ENCODE assay signal across 24 cellular contexts in the genomic region with DNA sequence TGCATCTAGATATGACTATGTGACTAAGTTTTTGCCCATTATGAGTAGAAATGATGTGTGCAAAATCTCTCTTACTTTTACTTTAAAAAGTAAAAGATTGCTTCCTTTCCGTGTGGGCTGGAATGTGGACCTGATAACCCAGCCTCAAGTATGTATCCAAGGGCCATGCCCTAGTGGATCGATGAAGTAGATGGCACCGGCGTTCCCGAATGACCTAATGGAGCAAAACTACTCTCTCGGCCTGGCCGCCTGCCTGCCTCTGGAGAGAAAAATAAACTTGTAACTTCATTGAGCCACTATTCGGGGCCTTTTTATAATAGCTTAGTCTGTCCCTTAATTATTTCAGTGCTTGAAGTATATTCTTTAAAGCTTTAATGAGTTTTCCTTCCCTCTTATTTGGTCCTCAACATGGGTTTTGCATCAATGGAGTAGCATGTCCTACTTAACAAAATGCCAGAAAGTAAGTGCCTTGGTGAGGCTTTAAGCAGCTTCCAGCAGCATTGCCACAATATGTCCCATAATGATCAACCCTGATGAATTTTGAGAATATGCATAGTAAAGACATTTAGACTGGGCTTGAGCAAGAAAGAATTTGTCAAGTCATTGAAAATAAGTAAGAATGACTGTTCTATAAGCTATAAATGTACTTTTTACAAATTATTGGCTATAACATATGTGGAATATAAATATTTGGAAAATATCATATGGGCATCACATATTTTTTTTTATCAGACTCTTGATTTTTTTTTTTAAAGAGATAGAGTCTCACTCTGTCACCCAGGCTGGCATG.
"Had no signal": no experiment of that assay in that cellular context is flagged by ENCODE, and none has a peak within 500 bp of the region (broad histone marks: within the 10 kb centered on the region; RNA-seq: fewer than 3 reads in every experiment).

No MANE protein-coding gene starts in this region.

- H3K4me1 Mint-ChIP-seq: activated CD4-positive, alpha-beta memory T cell treated with anti-CD3 and anti-CD28 coated beads, Interleukin-2, amount 10 ng/mL, durations not matched to agents 7 days and 5 days; activated CD4-positive, alpha-beta T cell treated with anti-CD3 and anti-CD28 coated beads, Interleukin-2, amount 10 ng/mL, durations not matched to agents 24 days and 14 days; activated naive CD8-positive, alpha-beta T cell treated with anti-CD3 and anti-CD28 coated beads, Interleukin-2, amount 10 ng/mL, durations not matched to agents 7 days and 5 days; T-cell had no signal

- H3K27me3 ChIP-seq: esophagus muscularis mucosa, gastrocnemius medialis, neutrophil, sigmoid colon, upper lobe of right lung had no signal

- ATAC-seq: activated CD4-positive, CD25-positive, alpha-beta regulatory T cell treated with anti-CD3 and anti-CD28 coated beads, Interleukin-2, amount 50 U/mL, for 24 hours; activated T-cell treated with anti-CD3 and anti-CD28 coated beads, Interleukin-2, amount 50 U/mL, for 72 hours; gastrocnemius medialis; T-cell; upper lobe of right lung had no signal

- H2AFZ ChIP-seq: parathyroid adenoma had no signal

- H3K9me3 Mint-ChIP-seq: activated CD4-positive, alpha-beta T cell treated with anti-CD3 and anti-CD28 coated beads, Interleukin-2, amount 10 ng/mL, durations not matched to agents 24 days and 14 days had no signal

- H3K4me3 ChIP-seq: esophagus muscularis mucosa, gastrocnemius medialis, sigmoid colon, upper lobe of right lung had no signal

- H3K9ac ChIP-seq: parathyroid adenoma had no signal

- DNase-seq: activated CD4-positive, alpha-beta memory T cell treated with anti-CD3 and anti-CD28 coated beads, Interleukin-2, amount 10 ng/mL, durations not matched to agents 7 days and 5 days; activated CD4-positive, alpha-beta T cell treated with anti-CD3 and anti-CD28 coated beads, Interleukin-2, amount 10 ng/mL, durations not matched to agents 24 days and 14 days; activated effector memory CD4-positive, alpha-beta T cell treated with Interleukin-2 at 50 U/mL for 16 hours; activated naive CD4-positive, alpha-beta T cell treated with anti-CD3 and anti-CD28 coated beads for 36 hours; activated naive CD8-positive, alpha-beta T cell treated with anti-CD3 and anti-CD28 coated beads, Interleukin-2, amount 10 ng/mL, durations not matched to agents 7 days and 5 days; activated T-cell treated with anti-CD3 and anti-CD28 coated beads, Interleukin-2, amount 50 U/mL, for 72 hours; amygdala; central memory CD4-positive, alpha-beta T cell; gastrocnemius medialis; midbrain; sigmoid colon; stimulated activated CD4-positive, alpha-beta T cell treated with anti-CD3 and anti-CD28 coated beads, Interleukin-4, amount 100 ng/mL, for 1 hour; stimulated activated naive CD4-positive, alpha-beta T cell; T-cell; upper lobe of right lung had no signal

- FAIRE-seq: colon had no signal

- H3K4me1 ChIP-seq: sigmoid colon had no signal

- H3K27me3 Mint-ChIP-seq: activated CD4-positive, alpha-beta memory T cell treated with anti-CD3 and anti-CD28 coated beads, Interleukin-2, amount 10 ng/mL, durations not matched to agents 7 days and 5 days; activated CD4-positive, alpha-beta T cell treated with anti-CD3 and anti-CD28 coated beads, Interleukin-2, amount 10 ng/mL, durations not matched to agents 24 days and 14 days; activated naive CD8-positive, alpha-beta T cell treated with anti-CD3 and anti-CD28 coated beads, Interleukin-2, amount 10 ng/mL, durations not matched to agents 7 days and 5 days; T-cell had no signal

- H3K36me3 ChIP-seq: esophagus muscularis mucosa, gastrocnemius medialis, neutrophil, sigmoid colon, upper lobe of right lung had no signal

- H3K27ac Mint-ChIP-seq: activated CD4-positive, alpha-beta memory T cell treated with anti-CD3 and anti-CD28 coated beads, Interleukin-2, amount 10 ng/mL, durations not matched to agents 7 days and 5 days; activated CD4-positive, alpha-beta T cell treated with anti-CD3 and anti-CD28 coated beads, Interleukin-2, amount 10 ng/mL, durations not matched to agents 24 days and 14 days; activated naive CD4-positive, alpha-beta T cell treated with anti-CD3 and anti-CD28 coated beads for 36 hours; activated naive CD8-positive, alpha-beta T cell treated with anti-CD3 and anti-CD28 coated beads, Interleukin-2, amount 10 ng/mL, durations not matched to agents 7 days and 5 days; activated T-cell treated with anti-CD3 and anti-CD28 coated beads, Interleukin-2, amount 50 U/mL, for 72 hours; brain; nephron; T-cell; T-helper 2 cell treated with Interferon-gamma antibody and Interleukin-4, amounts not matched to agents 5 μg/mL and 100 μg/mL, for 36 hours had no signal

- H3K27ac ChIP-seq: esophagus muscularis mucosa, gastrocnemius medialis, neutrophil, parathyroid adenoma, sigmoid colon, upper lobe of right lung, VCaP had no signal

- H3K4me3 Mint-ChIP-seq: activated CD4-positive, alpha-beta memory T cell treated with anti-CD3 and anti-CD28 coated beads, Interleukin-2, amount 10 ng/mL, durations not matched to agents 7 days and 5 days; activated CD4-positive, alpha-beta T cell treated with anti-CD3 and anti-CD28 coated beads, Interleukin-2, amount 10 ng/mL, durations not matched to agents 24 days and 14 days; activated naive CD4-positive, alpha-beta T cell treated with anti-CD3 and anti-CD28 coated beads for 36 hours; activated naive CD8-positive, alpha-beta T cell treated with anti-CD3 and anti-CD28 coated beads, Interleukin-2, amount 10 ng/mL, durations not matched to agents 7 days and 5 days; activated T-cell treated with anti-CD3 and anti-CD28 coated beads, Interleukin-2, amount 50 U/mL, for 72 hours; brain; nephron; T-cell; T-helper 2 cell treated with Interferon-gamma antibody and Interleukin-4, amounts not matched to agents 5 μg/mL and 100 μg/mL, for 36 hours had no signal

- H3K36me3 Mint-ChIP-seq: activated naive CD8-positive, alpha-beta T cell treated with anti-CD3 and anti-CD28 coated beads, Interleukin-2, amount 10 ng/mL, durations not matched to agents 7 days and 5 days; brain; T-cell had no signal

- H3K9me3 ChIP-seq: esophagus muscularis mucosa, gastrocnemius medialis, neutrophil, sigmoid colon, upper lobe of right lung had no signal
